ENCODE assay signal across 16 cellular contexts in the genomic region with DNA sequence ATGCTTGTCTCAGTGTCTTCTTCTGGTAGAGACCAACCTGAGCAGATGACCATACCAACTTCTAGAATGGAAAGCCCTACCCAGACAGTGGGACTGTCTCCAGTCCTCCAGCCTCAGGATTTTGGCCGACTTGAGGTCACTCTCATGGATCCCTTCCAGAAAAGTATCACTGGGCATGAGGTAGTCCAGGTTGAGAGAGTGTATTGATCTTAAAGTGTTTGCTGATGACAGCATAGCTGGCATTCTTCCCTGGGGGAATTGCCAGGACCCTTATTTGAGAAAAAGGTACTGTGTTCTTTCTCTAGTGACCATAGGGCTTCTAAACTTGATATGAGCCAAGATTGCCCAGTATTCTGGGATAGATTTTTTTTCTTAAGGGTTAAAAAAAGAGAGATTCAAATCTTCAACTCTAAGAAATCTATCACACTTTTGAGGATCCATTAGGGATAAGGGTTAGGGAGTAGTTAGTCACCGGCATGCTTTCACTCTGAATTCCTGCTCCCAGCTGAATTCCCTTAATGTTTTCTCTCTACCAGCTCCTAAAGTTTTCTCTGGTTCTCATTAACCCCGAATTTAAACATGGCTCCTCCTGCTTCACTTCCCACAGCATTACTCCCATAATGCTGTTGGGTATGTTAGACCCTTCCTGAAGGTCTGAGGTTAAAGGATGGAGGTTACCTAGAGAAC.
DNase-seq lines count a peak whose midpoint lies in the region; ATAC-seq, FAIRE-seq and TF ChIP-seq lines count a peak whose summit lies in the region.
"Had no signal": no experiment of that assay in that cellular context is flagged by ENCODE, and none has a peak within 500 bp of the region (broad histone marks: within the 10 kb centered on the region; RNA-seq: fewer than 3 reads in every experiment).

No MANE protein-coding gene starts in this region.

- H3K9me3 ChIP-seq in HepG2 (ENCODE audit: low read length) (no peaks in the 10 kb centered on the region), pancreas (no peaks in the 10 kb centered on the region), lower lobe of right lung (no peaks in the 10 kb centered on the region)
- H3K9me3 ChIP-seq: A549 had no signal

- H3K4me1 ChIP-seq in HepG2 (ENCODE audit: insufficient read depth, low read length) = no peaks in the 10 kb centered on the region
- H3K4me1 ChIP-seq in pancreas = peaks cover 0 to 15% (median 6%) of the 10 kb centered on the region in 3 donors
- no peaks in the 10 kb centered on the region for H3K4me1 ChIP-seq in lower lobe of right lung

- no peak overlapping the region for H3K27ac Mint-ChIP-seq in Calu3 (ENCODE audit: unreplicated experiment)
- H3K27ac Mint-ChIP-seq in stimulated activated memory B cell treated with anti-CD40 and anti-IgM and Interleukin-4, amounts not matched to agents 10 μg/mL and 1 μg/mL and 100 μg/mL, for 72 hours = no peak overlapping the region
- H3K27ac Mint-ChIP-seq: CD14-positive monocyte; CD8-positive, alpha-beta T cell; GM23338 had no signal

- peaks cover 4% of the 10 kb centered on the region for H3K36me3 Mint-ChIP-seq in Calu3 (ENCODE audit: insufficient read depth, unreplicated experiment)
- H3K36me3 Mint-ChIP-seq in stimulated activated memory B cell treated with anti-CD40 and anti-IgM and Interleukin-4, amounts not matched to agents 10 μg/mL and 1 μg/mL and 100 μg/mL, for 72 hours = no peaks in the 10 kb centered on the region
- H3K36me3 Mint-ChIP-seq: CD14-positive monocyte; CD8-positive, alpha-beta T cell had no signal

- H3K36me3 ChIP-seq in HepG2 (replicated peaks in 1 of 2; ENCODE audit: control insufficient read depth in 1 of 2, insufficient read depth in 2 of 2, low read length in 2 of 2) (no peaks in the 10 kb centered on the region), pancreas (no peaks in the 10 kb centered on the region), lower lobe of right lung (no peaks in the 10 kb centered on the region)

- no peak for ATAC-seq in HepG2
- ATAC-seq in pancreas = peak in 3 of 4 donors; percentile 51 to 67 (median 53)
- ATAC-seq in lower lobe of right lung = no peak
- no peak for ATAC-seq in stimulated activated memory B cell treated with anti-CD40 and anti-IgM and Interleukin-4, amounts not matched to agents 10 μg/mL and 1 μg/mL and 100 μg/mL, for 72 hours
- ATAC-seq: A549; CD8-positive, alpha-beta T cell; GM23338 had no signal

- H3K9ac ChIP-seq in HepG2 (ENCODE audit: insufficient read depth, low read depth, low read length) = no peak overlapping the region

- FAIRE-seq in HepG2 (lab: Jason Lieb, UNC) (no peak), pancreas (lab: Jason Lieb, UNC) (no peak)
- FAIRE-seq: A549 had no signal

- peaks cover 70% of the 10 kb centered on the region for H3K4me1 Mint-ChIP-seq in Calu3 (ENCODE audit: low read depth, unreplicated experiment)
- no peaks in the 10 kb centered on the region for H3K4me1 Mint-ChIP-seq in stimulated activated memory B cell treated with anti-CD40 and anti-IgM and Interleukin-4, amounts not matched to agents 10 μg/mL and 1 μg/mL and 100 μg/mL, for 72 hours
- H3K4me1 Mint-ChIP-seq: CD14-positive monocyte had no signal

- H3K4me3 ChIP-seq in fibroblast of mammary gland (ENCODE audit: control insufficient read depth, low read depth, low read length) (no peak overlapping the region), HepG2 (replicated peaks in 1 of 3; ENCODE audit: insufficient read depth in 1 of 3, low read depth in 2 of 3, low read length in 3 of 3) (no peak overlapping the region), pancreas (no peak overlapping the region), lower lobe of right lung (no peak overlapping the region)
- H3K4me3 ChIP-seq: A549, GM23338 had no signal

- 32% methylated on average over 3 of the region's 3 CpGs for WGBS in HepG2 (ENCODE audit: low lambda C conversion rate)
- 48 to 51% methylated on average over 3 of the region's 3 CpGs for WGBS in pancreas, 2 donors

- H2AFZ ChIP-seq in HepG2 (ENCODE audit: low read length) = no peak overlapping the region
- H2AFZ ChIP-seq: GM23338 had no signal

- DNase-seq in Calu3 = peak; percentile 2
- DNase-seq in fibroblast of mammary gland (ENCODE audit: low read depth) = peak; percentile 4
- DNase-seq in HepG2 (ENCODE audit: low spot score) = no peak
- peak in 3 of 6 donors; percentile 16 to 38 (median 21) for DNase-seq in pancreas
- DNase-seq in NCI-H1105 (lab: John Stamatoyannopoulos, UW) = no peak
- DNase-seq in lower lobe of right lung = no peak
- DNase-seq: CD8-positive, alpha-beta T cell; COR-L47; DND-41; GF-D8; H7; IMR-90 had no signal

- H3K9me3 Mint-ChIP-seq in Calu3 (ENCODE audit: low read depth, unreplicated experiment) = no peaks in the 10 kb centered on the region
- H3K9me3 Mint-ChIP-seq in stimulated activated memory B cell treated with anti-CD40 and anti-IgM and Interleukin-4, amounts not matched to agents 10 μg/mL and 1 μg/mL and 100 μg/mL, for 72 hours = no peaks in the 10 kb centered on the region
- H3K9me3 Mint-ChIP-seq: GM23338 had no signal

- no peaks in the 10 kb centered on the region for H3K79me2 ChIP-seq in HepG2 (ENCODE audit: insufficient read depth, low read length)

- POLR2A ChIA-PET in HepG2 (lab: Yijun Ruan, JAX) = no interaction called here

- TF ChIP-seq EP300 in HepG2 (IDR thresholded peaks at IDR 0.05; ENCODE audit: low read depth in 2 of 2, low read length in 2 of 2) (no peak), HepG2 (CRISPR knock-in tag; IDR thresholded peaks at IDR 0.05; ENCODE audit: borderline replicate concordance) (no peak)

- no TSS peak for BruUV-seq in Calu3 (replicated peaks; lab: Mats Ljungman, UMichigan)
- no TSS peak for BruUV-seq in HepG2 (replicated peaks; lab: Mats Ljungman, UMichigan)

- TF ChIP-seq CTCF in Calu3 (IDR thresholded peaks at IDR 0.05; ENCODE audit: unreplicated experiment) (no peak), fibroblast of mammary gland (conservative IDR thresholded peaks at IDR 0.05; ENCODE audit: control insufficient read depth, insufficient read depth, low read depth, low read length) (no peak), HepG2 (CRISPR knock-in tag; IDR thresholded peaks at IDR 0.05) (no peak), pancreas (IDR thresholded peaks at IDR 0.05) (no peak), lower lobe of right lung (IDR thresholded peaks at IDR 0.05) (no peak)

- CTCF ChIA-PET in Calu3 (lab: Charles Lee) = no interaction called here
- CTCF ChIA-PET in HepG2 (lab: Yijun Ruan, JAX; ENCODE audit: low intra/inter-chr PET ratio, low total read pairs) = no interaction called here

- H3K4me3 Mint-ChIP-seq in Calu3 (ENCODE audit: low read depth, unreplicated experiment) = no peak overlapping the region
- no peak overlapping the region for H3K4me3 Mint-ChIP-seq in stimulated activated memory B cell treated with anti-CD40 and anti-IgM and Interleukin-4, amounts not matched to agents 10 μg/mL and 1 μg/mL and 100 μg/mL, for 72 hours
- H3K4me3 Mint-ChIP-seq: CD14-positive monocyte; CD8-positive, alpha-beta T cell; GM23338 had no signal

- intact Hi-C loops in Calu3 (cut with micrococcal nuclease; ENCODE audit: unreplicated experiment) (loop anchor here (5.0 to 10.0 kb wide), 2 partner anchors 74 to 204 kb away; a partner anchor contains a TSS), HepG2 (cut with micrococcal nuclease; ENCODE audit: unreplicated experiment) (no loop called here), pancreas (cut with DNase I) (no loop called here), lower lobe of right lung (cut with DNase I) (no loop called here)

- H3K27me3 Mint-ChIP-seq in Calu3 (ENCODE audit: unreplicated experiment) = no peaks in the 10 kb centered on the region
- H3K27me3 Mint-ChIP-seq in stimulated activated memory B cell treated with anti-CD40 and anti-IgM and Interleukin-4, amounts not matched to agents 10 μg/mL and 1 μg/mL and 100 μg/mL, for 72 hours = no peaks in the 10 kb centered on the region

- H4K20me1 ChIP-seq in HepG2 (ENCODE audit: insufficient read depth, low read length) = no peaks in the 10 kb centered on the region

- H3K27ac ChIP-seq in HepG2 (ENCODE audit: extremely low read length, insufficient read depth, low read length) (no peak overlapping the region), pancreas (no peak overlapping the region), lower lobe of right lung (no peak overlapping the region)

- in situ Hi-C loops in HepG2 (cut with HindIII; ENCODE audit: extremely low pct_ligation_motif_present, low pct_unique_long_range_greater_than_20kb) = no loop called here

- no peak for TF ChIP-seq POLR2A in HepG2 (IDR thresholded peaks at IDR 0.05; ENCODE audit: insufficient read depth in 1 of 2, low read depth in 2 of 2, low read length in 2 of 2)

- H3K4me2 ChIP-seq in HepG2 (ENCODE audit: low read depth, low read length) = no peak overlapping the region
- H3K4me2 ChIP-seq: A549, GM23338 had no signal

- H3K27me3 ChIP-seq in HepG2 (ENCODE audit: control insufficient read depth in 1 of 2, insufficient read depth in 2 of 2, low read length in 2 of 2) (no peaks in the 10 kb centered on the region), pancreas (no peaks in the 10 kb centered on the region), lower lobe of right lung (ENCODE audit: low read depth) (no peaks in the 10 kb centered on the region)

- TF ChIP-seq RAD21 in HepG2 (CRISPR knock-in tag; IDR thresholded peaks at IDR 0.05) = no peak

TF ChIP-seq in HepG2, 621 proteins besides CTCF, POLR2A, EP300 and RAD21:
- TF ChIP-seq, protein P1, sequence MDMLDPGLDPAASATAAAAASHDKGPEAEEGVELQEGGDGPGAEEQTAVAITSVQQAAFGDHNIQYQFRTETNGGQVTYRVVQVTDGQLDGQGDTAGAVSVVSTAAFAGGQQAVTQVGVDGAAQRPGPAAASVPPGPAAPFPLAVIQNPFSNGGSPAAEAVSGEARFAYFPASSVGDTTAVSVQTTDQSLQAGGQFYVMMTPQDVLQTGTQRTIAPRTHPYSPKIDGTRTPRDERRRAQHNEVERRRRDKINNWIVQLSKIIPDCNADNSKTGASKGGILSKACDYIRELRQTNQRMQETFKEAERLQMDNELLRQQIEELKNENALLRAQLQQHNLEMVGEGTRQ (IDR thresholded peaks at IDR 0.05; ENCODE audit: low read depth, low read length) = 0 out of 2 replicates have a peak, but pooled peaks have one; percentile 2
- TF ChIP-seq, protein P1 (CRISPR knock-in tag; IDR thresholded peaks at IDR 0.05; ENCODE audit: borderline replicate concordance) = no peak
- TF ChIP-seq MAF1 (CRISPR knock-in tag; IDR thresholded peaks at IDR 0.05; ENCODE audit: borderline replicate concordance) = no peak
- no peak for TF ChIP-seq CBX1 (IDR thresholded peaks at IDR 0.05; ENCODE audit: low read depth)

Comparison
In these comparisons a context has a peak if more than half of its experiments do, and no peak if none do; other contexts are left out.
1. DNase-seq: peak in Calu3 (single experiment) and fibroblast of mammary gland (single experiment); none in HepG2 (single experiment), NCI-H1105 (single experiment) and lower lobe of right lung (single experiment).
2. ATAC-seq: peak in pancreas (3 of 4); none in HepG2 (single experiment), lower lobe of right lung (0 of 2) and stimulated activated memory B cell treated with anti-CD40 and anti-IgM and Interleukin-4, amounts not matched to agents 10 μg/mL and 1 μg/mL and 100 μg/mL, for 72 hours (single experiment).